8 cellular contexts compared by ENCODE assay signal in genomic region chr2:3738454-3738853, GRCh38. TPM values are rescaled to one million over a fixed set of nuclear protein-coding genes. Genes with fewer than 3 reads are reported as not detected.
DNase-seq lines count a peak whose midpoint lies in the region; ATAC-seq, FAIRE-seq and TF ChIP-seq lines count a peak whose summit lies in the region.
"Had no signal": no experiment of that assay in that cellular context is flagged by ENCODE, and none has a peak within 500 bp of the region (broad histone marks: within the 10 kb centered on the region; RNA-seq: fewer than 3 reads in every experiment).

No MANE protein-coding gene starts in this region.

- no peak overlapping the region for H3K9ac ChIP-seq in keratinocyte (ENCODE audit: control insufficient read depth, extremely low read depth, insufficient read depth, low read length)

- H3K27me3 Mint-ChIP-seq in HFFc6 (ENCODE audit: insufficient read depth) (peaks cover 3% of the 10 kb centered on the region; the same call in 1 of the 2 replicates), T-helper 17 cell (peaks cover 45% of the 10 kb centered on the region)

- CTCF ChIA-PET in RWPE1 (lab: Yijun Ruan, JAX) = interaction anchor here (0.6 kb wide), 1 partner anchor 66 kb away, joined by 3 read pairs; no protein-coding TSS in a partner anchor

- no peak for ATAC-seq in T-helper 17 cell

- H3K9me3 ChIP-seq in keratinocyte (ENCODE audit: control insufficient read depth, low read depth, low read length) = no peaks in the 10 kb centered on the region
- no peaks in the 10 kb centered on the region for H3K9me3 ChIP-seq in T-helper 17 cell (ENCODE audit: control insufficient read depth, low read length, poor library complexity, severe bottlenecking)
- H3K9me3 ChIP-seq in suprapubic skin = no peaks in the 10 kb centered on the region

- H3K27ac Mint-ChIP-seq in HFFc6 = no peak overlapping the region
- H3K27ac Mint-ChIP-seq in T-helper 17 cell = no peak overlapping the region

- H3K27ac ChIP-seq in RWPE1 (no peak overlapping the region), keratinocyte (ENCODE audit: control insufficient read depth, insufficient read depth, low read length) (no peak overlapping the region), suprapubic skin (no peak overlapping the region)

- H3K4me3 ChIP-seq in keratinocyte (ENCODE audit: control insufficient read depth in 2 of 3, extremely low read depth in 1 of 3, insufficient read depth in 2 of 3, low read depth in 1 of 3, low read length in 3 of 3) (no peak overlapping the region), suprapubic skin (no peak overlapping the region)

- DNase-seq in GF-D8 (lab: John Stamatoyannopoulos, UW) = peak; percentile 9
- no peak for DNase-seq in HFFc6
- DNase-seq in RWPE1 (ENCODE audit: low spot score) = peak; percentile 60
- no peak for DNase-seq in keratinocyte (ENCODE audit: low read depth, low spot score)
- DNase-seq in T-helper 17 cell = no peak
- no peak for DNase-seq in suprapubic skin (ENCODE audit: low spot score in 2 of 2)
- no peak for DNase-seq in AML-193 (lab: John Stamatoyannopoulos, UW)
- DNase-seq: effector CD4-positive, alpha-beta T cell had no signal

- dilution Hi-C loops in keratinocyte (cut with MboI; ENCODE audit: extremely low pct_ligation_motif_present, low sequenced_read_pairs) = no loop called here

- H3K4me1 Mint-ChIP-seq in HFFc6 (ENCODE audit: low read depth) (no peaks in the 10 kb centered on the region), T-helper 17 cell (no peaks in the 10 kb centered on the region)

- no peaks in the 10 kb centered on the region for H3K27me3 ChIP-seq in keratinocyte (ENCODE audit: control insufficient read depth, extremely low read depth, insufficient read depth, low read length)
- peaks cover 4% of the 10 kb centered on the region for H3K27me3 ChIP-seq in suprapubic skin

- TF ChIP-seq POLR2A in suprapubic skin (IDR thresholded peaks at IDR 0.05) = no peak

- H3K36me3 Mint-ChIP-seq in HFFc6 (ENCODE audit: low read depth) (no peaks in the 10 kb centered on the region), T-helper 17 cell (ENCODE audit: low read depth) (no peaks in the 10 kb centered on the region)

- H3K4me3 Mint-ChIP-seq in HFFc6 (no peak overlapping the region), T-helper 17 cell (no peak overlapping the region)

- TF ChIP-seq CTCF in HFFc6 (IDR thresholded peaks at IDR 0.05) (peak; percentile 10; the same call in 1 of the 2 replicates), RWPE1 (conservative IDR thresholded peaks at IDR 0.05; ENCODE audit: low read depth) (no peak), keratinocyte (optimal IDR thresholded peaks at IDR 0.05 in 1 of 3, IDR thresholded peaks at IDR 0.05 in 1 of 3, conservative IDR thresholded peaks at IDR 0.05 in 1 of 3; ENCODE audit: extremely low read depth in 1 of 3, insufficient read depth in 2 of 3, low read length in 3 of 3) (peak in 2 of 3 experiments; percentile 45 to 46), suprapubic skin (IDR thresholded peaks at IDR 0.05) (no peak)

- no peaks in the 10 kb centered on the region for H3K9me1 ChIP-seq in keratinocyte (ENCODE audit: control insufficient read depth, extremely low read depth, insufficient read depth, low read length)

- no peaks in the 10 kb centered on the region for H3K4me1 ChIP-seq in keratinocyte (ENCODE audit: control insufficient read depth, extremely low read depth, insufficient read depth, low read length)
- H3K4me1 ChIP-seq in suprapubic skin = no peaks in the 10 kb centered on the region

- POLR2A ChIA-PET in RWPE1 (lab: Yijun Ruan, JAX; ENCODE audit: low non-redundant PET) = no interaction called here

- no peaks in the 10 kb centered on the region for H3K36me3 ChIP-seq in keratinocyte (ENCODE audit: control insufficient read depth in 2 of 2, extremely low read depth in 1 of 2, insufficient read depth in 2 of 2, low read length in 2 of 2)
- no peaks in the 10 kb centered on the region for H3K36me3 ChIP-seq in suprapubic skin

- no peak overlapping the region for H2AFZ ChIP-seq in keratinocyte (ENCODE audit: control insufficient read depth, low read length)

- peaks cover 9% of the 10 kb centered on the region; the same call in 1 of the 2 replicates for H3K9me3 Mint-ChIP-seq in HFFc6

- H3K79me2 ChIP-seq in keratinocyte (ENCODE audit: control insufficient read depth, insufficient read depth, low read length) = no peaks in the 10 kb centered on the region

- no peaks in the 10 kb centered on the region for H4K20me1 ChIP-seq in keratinocyte (ENCODE audit: control insufficient read depth, extremely low read depth, insufficient read depth, low read length)

- FAIRE-seq in keratinocyte (lab: Jason Lieb, UNC) = no peak

- TF ChIP-seq EP300 in suprapubic skin (IDR thresholded peaks at IDR 0.05) = no peak

- H3K4me2 ChIP-seq in keratinocyte (ENCODE audit: control insufficient read depth, extremely low read depth, insufficient read depth, low read depth, low read length) = no peak overlapping the region

- WGBS in suprapubic skin = 33% methylated on average over 3 of the region's 3 CpGs

RNA-seq across cellular contexts. Expression of gene DCDC2C, which starts 35.1 kb away (rescaled TPM):
- total RNA-seq in HFFc6 (2021; fragmentation: NEBNext Ultra II Directional; extraction: Animal tissue kit (Norgen Biotek cat#: 25700)) = not detected
- polyA plus RNA-seq in keratinocyte = not detected in 3 replicates
- not detected for polyA plus RNA-seq in keratinocyte (2011; ENCODE audit: low read depth)
- polyA plus RNA-seq in keratinocyte (2011; cell fraction: cytosol; rRNA removed) = not detected in 2 replicates
- not detected in 2 replicates for polyA plus RNA-seq in keratinocyte (2011; cell fraction: nucleus; rRNA removed)
- 0.27 TPM in 1 of 2 replicates, not detected in the other for polyA plus RNA-seq in keratinocyte (2012; ENCODE audit: low replicate concordance)
- polyA minus RNA-seq in keratinocyte = not detected in 3 replicates
- polyA minus RNA-seq in keratinocyte (2011; cell fraction: cytosol; rRNA and poly(A)+ RNA removed) = not detected
- not detected in 2 replicates for polyA minus RNA-seq in keratinocyte (2011; cell fraction: nucleus; rRNA and poly(A)+ RNA removed)
- total RNA-seq in T-helper 17 cell (not detected), suprapubic skin (1 to 10 TPM in 1 of 4 donors, not detected in 3; 1.0 TPM)

Comparison
In these comparisons a context has a peak if more than half of its experiments do, and no peak if none do; other contexts are left out.
1. DNase-seq: peak in GF-D8 (single experiment) and RWPE1 (single experiment); none in HFFc6 (single experiment), keratinocyte (single experiment), T-helper 17 cell (0 of 3), suprapubic skin (0 of 2) and AML-193 (0 of 2).
2. CTCF ChIP-seq: peak in HFFc6 (single experiment) and keratinocyte (2 of 3); none in RWPE1 (single experiment) and suprapubic skin (0 of 2).